In the genomic region with DNA sequence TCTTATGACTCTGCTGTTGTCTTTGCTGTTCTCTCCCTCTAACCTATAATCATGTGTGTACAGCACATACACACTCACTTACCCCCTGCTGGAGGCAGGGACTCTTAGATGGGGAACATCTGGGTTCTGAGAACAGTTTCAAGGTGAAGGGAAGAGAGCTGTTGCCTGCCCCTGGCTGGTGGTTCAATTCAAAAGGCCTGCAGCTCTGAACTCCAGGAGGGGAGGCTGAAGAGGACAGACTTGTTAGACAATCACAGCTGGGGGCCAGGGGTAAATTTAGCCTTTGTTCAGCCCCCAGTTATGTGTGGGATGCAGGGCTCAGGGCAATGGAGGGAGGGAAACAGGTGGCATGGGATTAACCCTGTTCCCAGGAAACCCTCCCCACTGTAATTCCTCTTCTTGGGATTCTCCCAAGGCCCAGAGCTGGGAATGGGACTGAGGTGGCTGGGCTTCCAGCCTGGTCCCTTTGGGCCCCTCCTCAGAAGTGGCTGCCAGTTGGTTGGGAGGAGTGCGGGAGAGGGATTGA, we compare ENCODE assay signal across 16 cellular contexts. TPM values are rescaled to one million over a fixed set of nuclear protein-coding genes. Genes with fewer than 3 reads are reported as not detected.
DNase-seq lines count a peak whose midpoint lies in the region; ATAC-seq and TF ChIP-seq lines count a peak whose summit lies in the region.
"Had no signal": no experiment of that assay in that cellular context is flagged by ENCODE, and none has a peak within 500 bp of the region (broad histone marks: within the 10 kb centered on the region; RNA-seq: fewer than 3 reads in every experiment).

No MANE protein-coding gene starts in this region.

- H3K9ac ChIP-seq in DND-41 (ENCODE audit: low read depth, low read length) (peak overlapping the region; percentile 89), Karpas-422 (ENCODE audit: low read length) (peak overlapping the region; percentile 89), SU-DHL-6 (ENCODE audit: low read length) (peak overlapping the region; percentile 77)

- H3K79me2 ChIP-seq in DND-41 (ENCODE audit: insufficient read depth, low read length) (peaks cover 57% of the 10 kb centered on the region), Karpas-422 (ENCODE audit: low read length) (peaks cover 25% of the 10 kb centered on the region), SU-DHL-6 (ENCODE audit: insufficient read depth, low read length) (peaks cover 18% of the 10 kb centered on the region)

- H3K4me3 Mint-ChIP-seq in nephron progenitor cell, result peak overlapping the region; percentile 98

- peaks cover 24% of the 10 kb centered on the region for H3F3A ChIP-seq in SU-DHL-6 (ENCODE audit: insufficient read depth)

- H2AFZ ChIP-seq in DND-41 (ENCODE audit: low read depth, low read length) (no peak overlapping the region), Karpas-422 (ENCODE audit: low read length) (no peak overlapping the region), SU-DHL-6 (ENCODE audit: low read depth, low read length, severe bottlenecking) (no peak overlapping the region)

- H3K9me3 Mint-ChIP-seq in nephron progenitor cell, result no peaks in the 10 kb centered on the region

- H3K27ac Mint-ChIP-seq in nephron progenitor cell, result no peak overlapping the region

- DNase-seq in DND-41 (no peak), Karpas-422 (peak; percentile 54), nephron progenitor cell (no peak), amniotic stem cell (lab: John Stamatoyannopoulos, UW) (no peak), foreskin keratinocyte (no peak)
- DNase-seq: activated T-cell treated with anti-CD3 and anti-CD28 coated beads, Interleukin-2, amount 50 U/mL, for 1 hour; cortex of kidney; esophagus squamous epithelium; HCEC 1CT; NCI-H1048; NCI-H526; SIG-M5 had no signal

- H3K27ac ChIP-seq in DND-41 (ENCODE audit: low read length) (peak overlapping the region; percentile 93), Karpas-422 (ENCODE audit: low read length) (peak overlapping the region; percentile 14; the same call in 1 of the 2 replicates), SU-DHL-6 (ENCODE audit: low read depth, low read length) (no peak overlapping the region), foreskin keratinocyte (no peak overlapping the region)
- H3K27ac ChIP-seq: esophagus squamous epithelium had no signal

- H3K4me1 Mint-ChIP-seq in nephron progenitor cell, result peaks cover 54% of the 10 kb centered on the region

- H3K27me3 ChIP-seq in DND-41 (ENCODE audit: insufficient read depth, low read length, poor library complexity), result no peaks in the 10 kb centered on the region
- no peaks in the 10 kb centered on the region for H3K27me3 ChIP-seq in Karpas-422 (ENCODE audit: low read length)
- no peaks in the 10 kb centered on the region for H3K27me3 ChIP-seq in SU-DHL-6 (ENCODE audit: low read length)
- no peaks in the 10 kb centered on the region for H3K27me3 ChIP-seq in foreskin keratinocyte
- H3K27me3 ChIP-seq: esophagus squamous epithelium, neutrophil had no signal

- H3K36me3 ChIP-seq in DND-41 (ENCODE audit: insufficient read depth, low read length) (peaks cover 20% of the 10 kb centered on the region), Karpas-422 (ENCODE audit: insufficient read depth, low read length) (no peaks in the 10 kb centered on the region), SU-DHL-6 (ENCODE audit: low read length) (no peaks in the 10 kb centered on the region)
- H3K36me3 ChIP-seq: neutrophil had no signal

- H3K4me2 ChIP-seq in DND-41 (ENCODE audit: insufficient read depth, low read length) (peak overlapping the region; percentile 99), Karpas-422 (ENCODE audit: low read depth, low read length, poor library complexity, severe bottlenecking) (peak overlapping the region; percentile 89), SU-DHL-6 (ENCODE audit: low read depth, low read length, poor library complexity, severe bottlenecking) (peak overlapping the region; percentile 80)

- peaks cover 3% of the 10 kb centered on the region for H3K27me3 Mint-ChIP-seq in nephron progenitor cell (ENCODE audit: low read depth, poor library complexity)

- TF ChIP-seq CTCF in DND-41 (IDR thresholded peaks at IDR 0.05; ENCODE audit: borderline replicate concordance, extremely low read depth, low read length, poor library complexity, severe bottlenecking) (no peak), SU-DHL-6 (IDR thresholded peaks at IDR 0.05; ENCODE audit: insufficient read depth, low read length, poor library complexity, severe bottlenecking) (no peak), nephron progenitor cell (IDR thresholded peaks at IDR 0.05) (no peak), foreskin keratinocyte (conservative IDR thresholded peaks at IDR 0.05) (no peak)

- H3K4me3 ChIP-seq in DND-41 (ENCODE audit: low read depth in 1 of 2, low read length in 2 of 2), result no peak overlapping the region
- no peak overlapping the region for H3K4me3 ChIP-seq in Karpas-422 (ENCODE audit: low read length)
- H3K4me3 ChIP-seq in SU-DHL-6 (ENCODE audit: insufficient read depth, low read length, poor library complexity, severe bottlenecking), result no peak overlapping the region
- H3K4me3 ChIP-seq: esophagus squamous epithelium, skin epidermis had no signal

- H4K20me1 ChIP-seq in DND-41 (ENCODE audit: insufficient read depth, low read length) (no peaks in the 10 kb centered on the region), Karpas-422 (ENCODE audit: insufficient read depth, low read depth, low read length) (no peaks in the 10 kb centered on the region), SU-DHL-6 (ENCODE audit: low read depth, low read length) (no peaks in the 10 kb centered on the region)

- H3K9me2 ChIP-seq in Karpas-422 (replicated peaks; ENCODE audit: insufficient read depth, low read length), result no peaks in the 10 kb centered on the region
- no peaks in the 10 kb centered on the region for H3K9me2 ChIP-seq in SU-DHL-6 (replicated peaks; ENCODE audit: insufficient read depth, low read length)

- ATAC-seq in DND-41 (ENCODE audit: insufficient read depth, low read depth) (no peak), HG03354 (IDR thresholded peaks at IDR 0.05; ENCODE audit: poor library complexity, severe bottlenecking, unreplicated experiment) (no peak), foreskin keratinocyte (no peak)

- no peaks in the 10 kb centered on the region for H3K9me3 ChIP-seq in DND-41 (ENCODE audit: insufficient read depth, low read length, severe bottlenecking)
- H3K9me3 ChIP-seq in Karpas-422 (ENCODE audit: low read length), result no peaks in the 10 kb centered on the region
- no peaks in the 10 kb centered on the region for H3K9me3 ChIP-seq in SU-DHL-6 (ENCODE audit: insufficient read depth, low read length)
- H3K9me3 ChIP-seq: esophagus squamous epithelium, neutrophil had no signal

- peaks cover 16% of the 10 kb centered on the region for H3K36me3 Mint-ChIP-seq in nephron progenitor cell (ENCODE audit: low read depth)

- H3K4me1 ChIP-seq in DND-41 (ENCODE audit: insufficient read depth, low read length), result peaks cover 58% of the 10 kb centered on the region
- peaks cover 40% of the 10 kb centered on the region for H3K4me1 ChIP-seq in Karpas-422 (ENCODE audit: low read length)
- H3K4me1 ChIP-seq in foreskin keratinocyte, result peaks cover 8% of the 10 kb centered on the region

RNA-seq across cellular contexts. Expression of a gene that starts 1.9 kb away (rescaled TPM):
- total RNA-seq in Karpas-422 (2014; rRNA removed; shearing (Covaris generic); ENCODE audit: low replicate concordance), result 33.1 and 94.4 TPM in 2 replicates
- 72.0 and 81.4 TPM in 2 replicates for total RNA-seq in foreskin keratinocyte
- polyA plus RNA-seq in foreskin keratinocyte, result 93.6 and 101 TPM in 2 replicates

RNA-seq across cellular contexts. Expression of a gene that starts 3.9 kb away (rescaled TPM):
- total RNA-seq in Karpas-422 (2014; rRNA removed; shearing (Covaris generic); ENCODE audit: low replicate concordance), result 640 and 780 TPM in 2 replicates
- total RNA-seq in foreskin keratinocyte, result 2,537 and 2,800 TPM in 2 replicates
- polyA plus RNA-seq in foreskin keratinocyte, result 3,288 and 3,690 TPM in 2 replicates

RNA-seq across cellular contexts. Expression of a gene that starts 26.2 kb away (rescaled TPM):
- 75.3 and 75.7 TPM in 2 replicates for total RNA-seq in Karpas-422 (2014; rRNA removed; shearing (Covaris generic); ENCODE audit: low replicate concordance)
- total RNA-seq in foreskin keratinocyte, result 144 and 152 TPM in 2 replicates
- polyA plus RNA-seq in foreskin keratinocyte, result 97.9 and 105 TPM in 2 replicates

RNA-seq across cellular contexts. Expression of a gene that starts 35.0 kb away (rescaled TPM):
- total RNA-seq in Karpas-422 (2014; rRNA removed; shearing (Covaris generic); ENCODE audit: low replicate concordance), result 26.2 and 42.2 TPM in 2 replicates
- 46.0 and 46.1 TPM in 2 replicates for total RNA-seq in foreskin keratinocyte
- 13.3 and 14.7 TPM in 2 replicates for polyA plus RNA-seq in foreskin keratinocyte

RNA-seq across cellular contexts. Expression of a gene that starts 36.2 kb away (rescaled TPM):
- total RNA-seq in Karpas-422 (2014; rRNA removed; shearing (Covaris generic); ENCODE audit: low replicate concordance), result 11.9 and 13.4 TPM in 2 replicates
- total RNA-seq in foreskin keratinocyte, result 2.4 and 2.9 TPM in 2 replicates
- polyA plus RNA-seq in foreskin keratinocyte, result 1.4 and 1.5 TPM in 2 replicates

Comparison
In these comparisons a context has a peak if more than half of its experiments do, and no peak if none do; other contexts are left out.
1. H3K27ac ChIP-seq: peak in DND-41 (single experiment) and Karpas-422 (single experiment); none in SU-DHL-6 (single experiment) and foreskin keratinocyte (single experiment).
2. Peak in every context shown above with its lines, with median percentiles within 50 percentile points of each other: H3K4me2 ChIP-seq and H3K9ac ChIP-seq.